ENCODE assay signal across 8 cellular contexts in genomic region chr5:163459888-163460561, GRCh38. TPM values are rescaled to one million over a fixed set of nuclear protein-coding genes. Genes with fewer than 3 reads are reported as not detected.
A peak's percentile ranks its signal among the peaks of the same experiment; 100 is the strongest.
DNase-seq lines count a peak whose midpoint lies in the region; ATAC-seq lines count a peak whose summit lies in the region.

Gene NUDCD2, minus strand, starts transcription at chr5:163460102. Its CDS starts 52 bp downstream, at chr5:163460050.

- no peaks in the 10 kb centered on the region for H3K9me2 ChIP-seq in Karpas-422 (replicated peaks; ENCODE audit: insufficient read depth, low read length)

- ATAC-seq in GM21825 (IDR thresholded peaks at IDR 0.05; ENCODE audit: unreplicated experiment) (peak; percentile 87), naive B cell (ENCODE audit: low read depth in 2 of 2) (peak; percentile 79 to 82)
- ATAC-seq in stimulated activated memory B cell treated with anti-CD40 and anti-IgM and Interleukin-4, amounts not matched to agents 10 μg/mL and 1 μg/mL and 100 μg/mL, for 72 hours: peak; percentile 96

- no peaks in the 10 kb centered on the region for H3K27me3 ChIP-seq in Karpas-422 (ENCODE audit: low read length)

- intact Hi-C loops in activated T-helper 1 cell treated with anti-CD3 and anti-CD28 coated beads, Interleukin-12 subunit alpha, Interleukin-12 subunit beta, Interleukin-2, Interleukin-4 antibody, amounts not matched to agents 30 ng/mL and 10 ng/mL and 1 ng/mL, durations not matched to agents 14 hours and 24 hours and 36 hours (cut with micrococcal nuclease): loop anchor here (1.0 kb wide), 2 partner anchors 23 to 45 kb away; partner anchors contain the start of genes CCNG1 and MAT2B

- peaks cover 26% of the 10 kb centered on the region for H3K36me3 Mint-ChIP-seq in activated T-helper 1 cell treated with anti-CD3 and anti-CD28 coated beads, Interleukin-12 subunit alpha, Interleukin-12 subunit beta, Interleukin-2, Interleukin-4 antibody, amounts not matched to agents 30 ng/mL and 10 ng/mL and 1 ng/mL, durations not matched to agents 14 hours and 24 hours and 36 hours (ENCODE audit: low read depth)
- peaks cover 8 to 10% of the 10 kb centered on the region in 2 donors for H3K36me3 Mint-ChIP-seq in naive B cell
- H3K36me3 Mint-ChIP-seq in stimulated activated memory B cell treated with anti-CD40 and anti-IgM and Interleukin-4, amounts not matched to agents 10 μg/mL and 1 μg/mL and 100 μg/mL, for 72 hours: peaks cover 17% of the 10 kb centered on the region

- peaks cover 39% of the 10 kb centered on the region for H3K4me1 ChIP-seq in Karpas-422 (ENCODE audit: low read length)

- no peaks in the 10 kb centered on the region for H3K9me3 ChIP-seq in Karpas-422 (ENCODE audit: low read length)

- H3K4me1 Mint-ChIP-seq in activated T-helper 1 cell treated with anti-CD3 and anti-CD28 coated beads, Interleukin-12 subunit alpha, Interleukin-12 subunit beta, Interleukin-2, Interleukin-4 antibody, amounts not matched to agents 30 ng/mL and 10 ng/mL and 1 ng/mL, durations not matched to agents 14 hours and 24 hours and 36 hours (ENCODE audit: low read depth): peaks cover 47% of the 10 kb centered on the region
- H3K4me1 Mint-ChIP-seq in naive B cell: peaks cover 19 to 29% (median 25%) of the 10 kb centered on the region in 3 donors
- peaks cover 22% of the 10 kb centered on the region for H3K4me1 Mint-ChIP-seq in stimulated activated memory B cell treated with anti-CD40 and anti-IgM and Interleukin-4, amounts not matched to agents 10 μg/mL and 1 μg/mL and 100 μg/mL, for 72 hours

- H3K4me3 Mint-ChIP-seq in activated T-helper 1 cell treated with anti-CD3 and anti-CD28 coated beads, Interleukin-12 subunit alpha, Interleukin-12 subunit beta, Interleukin-2, Interleukin-4 antibody, amounts not matched to agents 30 ng/mL and 10 ng/mL and 1 ng/mL, durations not matched to agents 14 hours and 24 hours and 36 hours: peak within 1 kb of the TSS; percentile 96
- H3K4me3 Mint-ChIP-seq in naive B cell: peak within 1 kb of the TSS; percentile 93 to 99 (median 98)
- H3K4me3 Mint-ChIP-seq in stimulated activated memory B cell treated with anti-CD40 and anti-IgM and Interleukin-4, amounts not matched to agents 10 μg/mL and 1 μg/mL and 100 μg/mL, for 72 hours: peak within 1 kb of the TSS; percentile 94

- H4K20me1 ChIP-seq in Karpas-422 (ENCODE audit: insufficient read depth, low read depth, low read length): no peaks in the 10 kb centered on the region

- peaks cover 38% of the 10 kb centered on the region for H3K36me3 ChIP-seq in Karpas-422 (ENCODE audit: insufficient read depth, low read length)

- H3K27ac ChIP-seq in Karpas-422 (ENCODE audit: low read length): peak within 1 kb of the TSS; percentile 91

- H3K9ac ChIP-seq in Karpas-422 (ENCODE audit: low read length): peak within 1 kb of the TSS; percentile 91

- peak within 1 kb of the TSS; percentile 89 for H3K4me3 ChIP-seq in Karpas-422 (ENCODE audit: low read length)

- H3K79me2 ChIP-seq in Karpas-422 (ENCODE audit: low read length): peaks cover 89% of the 10 kb centered on the region

- peak within 1 kb of the TSS; percentile 96 for H3K4me2 ChIP-seq in Karpas-422 (ENCODE audit: low read depth, low read length, poor library complexity, severe bottlenecking)

- H2AFZ ChIP-seq in Karpas-422 (ENCODE audit: low read length): peak within 1 kb of the TSS; percentile 84; the same call in 1 of the 2 replicates

- DNase-seq in Daoy (ENCODE audit: low read depth) (peak; percentile 98), Karpas-422 (peak; percentile 98), RKO (ENCODE audit: low spot score) (peak; percentile 99), fibroblast of gingiva (ENCODE audit: low read depth) (peak; percentile 98), naive B cell (peak; percentile 96)
- peak; percentile 92 for DNase-seq in activated T-helper 1 cell treated with anti-CD3 and anti-CD28 coated beads, Interleukin-12 subunit alpha, Interleukin-12 subunit beta, Interleukin-2, Interleukin-4 antibody, amounts not matched to agents 30 ng/mL and 10 ng/mL and 1 ng/mL, durations not matched to agents 14 hours and 24 hours and 36 hours (ENCODE audit: low spot score)

- no peaks in the 10 kb centered on the region for H3K9me3 Mint-ChIP-seq in activated T-helper 1 cell treated with anti-CD3 and anti-CD28 coated beads, Interleukin-12 subunit alpha, Interleukin-12 subunit beta, Interleukin-2, Interleukin-4 antibody, amounts not matched to agents 30 ng/mL and 10 ng/mL and 1 ng/mL, durations not matched to agents 14 hours and 24 hours and 36 hours
- H3K9me3 Mint-ChIP-seq in naive B cell: no peaks in the 10 kb centered on the region
- H3K9me3 Mint-ChIP-seq in stimulated activated memory B cell treated with anti-CD40 and anti-IgM and Interleukin-4, amounts not matched to agents 10 μg/mL and 1 μg/mL and 100 μg/mL, for 72 hours: no peaks in the 10 kb centered on the region

- peak within 1 kb of the TSS; percentile 97 for H3K27ac Mint-ChIP-seq in activated T-helper 1 cell treated with anti-CD3 and anti-CD28 coated beads, Interleukin-12 subunit alpha, Interleukin-12 subunit beta, Interleukin-2, Interleukin-4 antibody, amounts not matched to agents 30 ng/mL and 10 ng/mL and 1 ng/mL, durations not matched to agents 14 hours and 24 hours and 36 hours
- H3K27ac Mint-ChIP-seq in naive B cell: peak within 1 kb of the TSS; percentile 97 to 99 (median 99)
- peak within 1 kb of the TSS; percentile 99 for H3K27ac Mint-ChIP-seq in stimulated activated memory B cell treated with anti-CD40 and anti-IgM and Interleukin-4, amounts not matched to agents 10 μg/mL and 1 μg/mL and 100 μg/mL, for 72 hours

- no peaks in the 10 kb centered on the region for H3K27me3 Mint-ChIP-seq in activated T-helper 1 cell treated with anti-CD3 and anti-CD28 coated beads, Interleukin-12 subunit alpha, Interleukin-12 subunit beta, Interleukin-2, Interleukin-4 antibody, amounts not matched to agents 30 ng/mL and 10 ng/mL and 1 ng/mL, durations not matched to agents 14 hours and 24 hours and 36 hours (ENCODE audit: insufficient read depth)
- H3K27me3 Mint-ChIP-seq in naive B cell: no peaks in the 10 kb centered on the region
- no peaks in the 10 kb centered on the region for H3K27me3 Mint-ChIP-seq in stimulated activated memory B cell treated with anti-CD40 and anti-IgM and Interleukin-4, amounts not matched to agents 10 μg/mL and 1 μg/mL and 100 μg/mL, for 72 hours

RNA-seq across cellular contexts. Expression of gene NUDCD2, which starts in this region (rescaled TPM):
- 11.4 and 14.0 TPM in 2 replicates for total RNA-seq in Daoy (2014; rRNA removed; shearing (Covaris generic))
- 15.5 and 29.4 TPM in 2 replicates for total RNA-seq in Karpas-422 (2014; rRNA removed; shearing (Covaris generic); ENCODE audit: low replicate concordance)
- 39.3 and 44.0 TPM in 2 replicates for total RNA-seq in activated T-helper 1 cell treated with anti-CD3 and anti-CD28 coated beads, Interleukin-12 subunit alpha, Interleukin-12 subunit beta, Interleukin-2, Interleukin-4 antibody, amounts not matched to agents 30 ng/mL and 10 ng/mL and 1 ng/mL, durations not matched to agents 14 hours and 24 hours and 36 hours
- polyA plus RNA-seq in naive B cell (ENCODE audit: low read depth in 6 of 6): 10 to 100 TPM; 36.9 to 48.6 (median 42.7) TPM

Comparison
In these comparisons a context has a peak if more than half of its experiments do, and no peak if none do; other contexts are left out.
1. Peak in every context shown above with its lines: DNase-seq, ATAC-seq, H3K4me3 ChIP-seq and H3K27ac ChIP-seq.